ENCODE assay signal across 1 cellular context in the genomic region with DNA sequence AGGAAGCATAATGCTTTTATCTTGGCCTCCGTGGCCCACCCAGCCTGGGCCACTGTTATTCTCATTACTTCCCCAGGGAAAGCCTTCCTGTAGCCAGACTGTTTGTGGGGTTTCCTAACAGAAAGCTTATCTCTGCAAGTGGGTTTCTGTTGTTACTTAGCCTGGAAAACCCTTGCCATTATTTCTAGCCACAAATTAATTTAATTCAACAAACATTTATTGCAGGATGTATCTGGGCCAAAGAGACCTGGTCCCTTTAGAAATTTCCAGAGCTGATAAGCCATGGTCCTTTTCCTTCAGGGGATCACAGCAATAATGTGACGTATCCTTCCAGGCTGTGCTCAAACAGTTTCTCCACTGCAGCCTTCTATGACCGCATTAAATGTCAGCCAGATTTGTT.
TF ChIP-seq lines count a peak whose summit lies in the region.

No MANE protein-coding gene starts in this region.

TF ChIP-seq in SK-N-SH, 30 proteins besides CTCF, POLR2A, EP300 and RAD21 (continued from another document):
- TF ChIP-seq, protein P1, sequence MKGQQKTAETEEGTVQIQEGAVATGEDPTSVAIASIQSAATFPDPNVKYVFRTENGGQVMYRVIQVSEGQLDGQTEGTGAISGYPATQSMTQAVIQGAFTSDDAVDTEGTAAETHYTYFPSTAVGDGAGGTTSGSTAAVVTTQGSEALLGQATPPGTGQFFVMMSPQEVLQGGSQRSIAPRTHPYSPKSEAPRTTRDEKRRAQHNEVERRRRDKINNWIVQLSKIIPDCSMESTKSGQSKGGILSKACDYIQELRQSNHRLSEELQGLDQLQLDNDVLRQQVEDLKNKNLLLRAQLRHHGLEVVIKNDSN (IDR thresholded peaks at IDR 0.05; ENCODE audit: borderline replicate concordance, low read depth), result no peak
- TF ChIP-seq PBX3 (IDR thresholded peaks at IDR 0.05) (no peak), NFIC (IDR thresholded peaks at IDR 0.05; ENCODE audit: borderline replicate concordance) (no peak), FOXM1 (IDR thresholded peaks at IDR 0.05; ENCODE audit: low read depth) (no peak), JUND (IDR thresholded peaks at IDR 0.05) (no peak), SMC3 (IDR thresholded peaks at IDR 0.05; ENCODE audit: low read depth, low read length) (no peak), ZBTB33 (IDR thresholded peaks at IDR 0.05; ENCODE audit: borderline replicate concordance, low read depth) (no peak), POLR2AphosphoS5 (IDR thresholded peaks at IDR 0.05; ENCODE audit: low read depth, low read length) (no peak), GATA2 (CRISPR knock-in tag; IDR thresholded peaks at IDR 0.05) (peak; percentile 83), TEAD4 (IDR thresholded peaks at IDR 0.05; ENCODE audit: borderline replicate concordance, insufficient read depth) (no peak), TAF1 (IDR thresholded peaks at IDR 0.05; ENCODE audit: borderline replicate concordance, low read depth, low read length) (no peak), FOSL2 (IDR thresholded peaks at IDR 0.05; ENCODE audit: borderline replicate concordance, low read depth) (no peak), MEF2A (IDR thresholded peaks at IDR 0.05; ENCODE audit: borderline replicate concordance, low read depth) (no peak), FOXJ3 (CRISPR knock-in tag; IDR thresholded peaks at IDR 0.05) (0 out of 2 replicates have a peak, but pooled peaks have one; percentile 43), YY1 (IDR thresholded peaks at IDR 0.05; ENCODE audit: low read depth) (no peak), RXRA (IDR thresholded peaks at IDR 0.05; ENCODE audit: borderline replicate concordance, low read depth) (no peak), GABPA (IDR thresholded peaks at IDR 0.05; ENCODE audit: low read depth) (no peak), TCF12 (IDR thresholded peaks at IDR 0.05) (no peak), USF2 (IDR thresholded peaks at IDR 0.05; ENCODE audit: borderline replicate concordance, low read depth, low read length) (no peak), RCOR1 (IDR thresholded peaks at IDR 0.05; ENCODE audit: low read length) (peak; percentile 85; the same call in 1 of the 2 replicates), IRF3 (IDR thresholded peaks at IDR 0.05; ENCODE audit: low read depth, low read length) (no peak), CHD2 (IDR thresholded peaks at IDR 0.05; ENCODE audit: low read length, partially characterized antibody) (peak; percentile 82), SIN3A (IDR thresholded peaks at IDR 0.05; ENCODE audit: borderline replicate concordance, low read depth, low read length) (no peak), ELF1 (IDR thresholded peaks at IDR 0.05) (no peak)
- TF ChIP-seq, protein P2, sequence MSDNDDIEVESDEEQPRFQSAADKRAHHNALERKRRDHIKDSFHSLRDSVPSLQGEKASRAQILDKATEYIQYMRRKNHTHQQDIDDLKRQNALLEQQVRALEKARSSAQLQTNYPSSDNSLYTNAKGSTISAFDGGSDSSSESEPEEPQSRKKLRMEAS (IDR thresholded peaks at IDR 0.05; ENCODE audit: low read depth), result no peak
